In genomic region chr20:50367739-50368375, GRCh38 we compare ENCODE assay signal across 24 cellular contexts.
DNase-seq lines count a peak whose midpoint lies in the region; ATAC-seq and TF ChIP-seq lines count a peak whose summit lies in the region.
"Had no signal": no experiment of that assay in that cellular context is flagged by ENCODE, and none has a peak within 500 bp of the region (broad histone marks: within the 10 kb centered on the region; RNA-seq: fewer than 3 reads in every experiment).

No MANE protein-coding gene starts in this region.

- H3K4me1 Mint-ChIP-seq in activated CD4-positive, alpha-beta T cell treated with anti-CD3 and anti-CD28 coated beads, Interleukin-2, amount 10 ng/mL, durations not matched to agents 24 days and 14 days = peaks cover 23% of the 10 kb centered on the region
- H3K4me1 Mint-ChIP-seq in activated T-helper 1 cell treated with anti-CD3 and anti-CD28 coated beads, Interleukin-12 subunit alpha, Interleukin-12 subunit beta, Interleukin-2, Interleukin-4 antibody, amounts not matched to agents 30 ng/mL and 10 ng/mL and 1 ng/mL, durations not matched to agents 14 hours and 24 hours and 36 hours (ENCODE audit: low read depth) = peaks cover 29% of the 10 kb centered on the region
- peaks cover 11% of the 10 kb centered on the region for H3K4me1 Mint-ChIP-seq in activated CD8-positive, alpha-beta memory T cell treated with anti-CD3 and anti-CD28 coated beads, Interleukin-2, amount 10 ng/mL, durations not matched to agents 7 days and 5 days
- H3K4me1 Mint-ChIP-seq: GM23338 had no signal

- H3K36me3 ChIP-seq in BLaER1 treated with 17β-estradiol and CSF1 and Interleukin-3, amounts not matched to agents 10 nM and 100 nM = no peaks in the 10 kb centered on the region
- H3K36me3 ChIP-seq in neuronal stem cell (replicated peaks in 1 of 2; ENCODE audit: control insufficient read depth in 2 of 2, insufficient read depth in 2 of 2, low read length in 2 of 2) = no peaks in the 10 kb centered on the region
- H3K36me3 ChIP-seq: BE2C, SJSA1 had no signal

- H2BK120ac ChIP-seq in neuronal stem cell (ENCODE audit: low read depth, low read length) = no peak overlapping the region

- no peak overlapping the region for H3K4ac ChIP-seq in neuronal stem cell (ENCODE audit: low read length)

- H4K91ac ChIP-seq in neuronal stem cell (ENCODE audit: low read depth, low read length, poor library complexity) = no peak overlapping the region

- no peak overlapping the region for H3K14ac ChIP-seq in neuronal stem cell (ENCODE audit: low read length)

- H3K27me3 ChIP-seq in BLaER1 treated with 17β-estradiol and CSF1 and Interleukin-3, amounts not matched to agents 10 nM and 100 nM = no peaks in the 10 kb centered on the region
- H3K27me3 ChIP-seq in neuronal stem cell (ENCODE audit: control insufficient read depth in 3 of 3, insufficient read depth in 3 of 3, low read depth in 1 of 3, low read length in 3 of 3) = peaks cover 0 to 7% (median 0%) of the 10 kb centered on the region in 3 experiments
- H3K27me3 ChIP-seq: BE2C, SJSA1 had no signal

- no peak overlapping the region for H3K4me3 Mint-ChIP-seq in activated CD4-positive, alpha-beta T cell treated with anti-CD3 and anti-CD28 coated beads, Interleukin-2, amount 10 ng/mL, durations not matched to agents 24 days and 14 days
- H3K4me3 Mint-ChIP-seq in activated T-helper 1 cell treated with anti-CD3 and anti-CD28 coated beads, Interleukin-12 subunit alpha, Interleukin-12 subunit beta, Interleukin-2, Interleukin-4 antibody, amounts not matched to agents 30 ng/mL and 10 ng/mL and 1 ng/mL, durations not matched to agents 14 hours and 24 hours and 36 hours = no peak overlapping the region
- H3K4me3 Mint-ChIP-seq in activated CD8-positive, alpha-beta memory T cell treated with anti-CD3 and anti-CD28 coated beads, Interleukin-2, amount 10 ng/mL, durations not matched to agents 7 days and 5 days = no peak overlapping the region
- H3K4me3 Mint-ChIP-seq: CD4-positive, CD25-positive, alpha-beta regulatory T cell; GM23338; H9 had no signal

- H4K20me1 ChIP-seq in BLaER1 treated with 17β-estradiol and CSF1 and Interleukin-3, amounts not matched to agents 10 nM and 100 nM = no peaks in the 10 kb centered on the region

- no peak overlapping the region; a peak in 3 of 22 replicates for H3K9ac ChIP-seq in BLaER1 treated with 17β-estradiol and CSF1 and Interleukin-3, amounts not matched to agents 10 nM and 100 nM
- H3K9ac ChIP-seq in neuronal stem cell (ENCODE audit: low read depth, low read length, poor library complexity) = no peak overlapping the region

- no peak overlapping the region for H3K18ac ChIP-seq in neuronal stem cell (ENCODE audit: low read length)

- peaks cover 40 to 93% (median 79%) of the 10 kb centered on the region in 10 experiments for H3K4me1 ChIP-seq in BLaER1 treated with 17β-estradiol and CSF1 and Interleukin-3, amounts not matched to agents 10 nM and 100 nM
- peaks cover 0 to 3% of the 10 kb centered on the region in 2 donors for H3K4me1 ChIP-seq in neuronal stem cell (ENCODE audit: control insufficient read depth in 2 of 2, insufficient read depth in 1 of 2, low read depth in 1 of 2, low read length in 2 of 2)

- no CpG with 5 or more reads among the region's 9 CpGs for WGBS in neuronal stem cell (ENCODE audit: extremely low coverage in 2 of 2, insufficient read length in 2 of 2, insufficient replicate concordance in 1 of 2), 2 donors

- H3K27ac Mint-ChIP-seq in activated CD4-positive, alpha-beta T cell treated with anti-CD3 and anti-CD28 coated beads, Interleukin-2, amount 10 ng/mL, durations not matched to agents 24 days and 14 days = peak overlapping the region; percentile 63
- H3K27ac Mint-ChIP-seq in activated T-helper 1 cell treated with anti-CD3 and anti-CD28 coated beads, Interleukin-12 subunit alpha, Interleukin-12 subunit beta, Interleukin-2, Interleukin-4 antibody, amounts not matched to agents 30 ng/mL and 10 ng/mL and 1 ng/mL, durations not matched to agents 14 hours and 24 hours and 36 hours = peak overlapping the region; percentile 9
- H3K27ac Mint-ChIP-seq in activated CD8-positive, alpha-beta memory T cell treated with anti-CD3 and anti-CD28 coated beads, Interleukin-2, amount 10 ng/mL, durations not matched to agents 7 days and 5 days = no peak overlapping the region
- H3K27ac Mint-ChIP-seq: CD4-positive, CD25-positive, alpha-beta regulatory T cell; GM23338 had no signal

- H3K36me3 Mint-ChIP-seq in activated CD4-positive, alpha-beta T cell treated with anti-CD3 and anti-CD28 coated beads, Interleukin-2, amount 10 ng/mL, durations not matched to agents 24 days and 14 days (ENCODE audit: low read depth) = no peaks in the 10 kb centered on the region
- H3K36me3 Mint-ChIP-seq in activated T-helper 1 cell treated with anti-CD3 and anti-CD28 coated beads, Interleukin-12 subunit alpha, Interleukin-12 subunit beta, Interleukin-2, Interleukin-4 antibody, amounts not matched to agents 30 ng/mL and 10 ng/mL and 1 ng/mL, durations not matched to agents 14 hours and 24 hours and 36 hours (ENCODE audit: low read depth) = no peaks in the 10 kb centered on the region
- no peaks in the 10 kb centered on the region for H3K36me3 Mint-ChIP-seq in activated CD8-positive, alpha-beta memory T cell treated with anti-CD3 and anti-CD28 coated beads, Interleukin-2, amount 10 ng/mL, durations not matched to agents 7 days and 5 days
- H3K36me3 Mint-ChIP-seq: CD4-positive, CD25-positive, alpha-beta regulatory T cell had no signal

- TF ChIP-seq CTCF in GM10266 (IDR thresholded peaks at IDR 0.05; ENCODE audit: control insufficient read depth, insufficient read depth, low read depth, missing control alignments) = no peak

- H3K23ac ChIP-seq in neuronal stem cell (ENCODE audit: low read depth, low read length, poor library complexity) = no peak overlapping the region

- peaks cover 0 to 5% (median 0%) of the 10 kb centered on the region in 11 experiments; a peak in 1 of 22 replicates for H3K9me3 ChIP-seq in BLaER1 treated with 17β-estradiol and CSF1 and Interleukin-3, amounts not matched to agents 10 nM and 100 nM (replicated peaks in 1 of 11)
- no peaks in the 10 kb centered on the region for H3K9me3 ChIP-seq in neuronal stem cell (replicated peaks in 1 of 2; ENCODE audit: control insufficient read depth in 2 of 2, insufficient read depth in 1 of 2, low read depth in 1 of 2, low read length in 2 of 2)
- H3K9me3 ChIP-seq: BE2C, SJSA1 had no signal

- intact Hi-C loops in activated CD4-positive, alpha-beta T cell treated with anti-CD3 and anti-CD28 coated beads, Interleukin-2, amount 10 ng/mL, durations not matched to agents 24 days and 14 days (cut with micrococcal nuclease) = no loop called here
- intact Hi-C loops in activated T-helper 1 cell treated with anti-CD3 and anti-CD28 coated beads, Interleukin-12 subunit alpha, Interleukin-12 subunit beta, Interleukin-2, Interleukin-4 antibody, amounts not matched to agents 30 ng/mL and 10 ng/mL and 1 ng/mL, durations not matched to agents 14 hours and 24 hours and 36 hours (cut with micrococcal nuclease) = loop anchor here (2.0 kb wide), 1 partner anchor 29 kb away; no protein-coding TSS in a partner anchor

- H3K4me3 ChIP-seq in BLaER1 treated with 17β-estradiol and CSF1 and Interleukin-3, amounts not matched to agents 10 nM and 100 nM = no peak overlapping the region
- no peak overlapping the region for H3K4me3 ChIP-seq in neuronal stem cell (ENCODE audit: low read length in 2 of 2)
- H3K4me3 ChIP-seq: GM23338, K562, PC-9, SJSA1 had no signal

- peak overlapping the region in 8 of 11 experiments; percentile 65 to 82 (median 75); a peak in 14 of 22 replicates for H3K27ac ChIP-seq in BLaER1 treated with 17β-estradiol and CSF1 and Interleukin-3, amounts not matched to agents 10 nM and 100 nM
- no peak overlapping the region for H3K27ac ChIP-seq in neuronal stem cell (replicated peaks; ENCODE audit: low read length)
- H3K27ac ChIP-seq: 22Rv1, PC-9, SJSA1 had no signal

- H3K9me3 Mint-ChIP-seq in activated CD4-positive, alpha-beta T cell treated with anti-CD3 and anti-CD28 coated beads, Interleukin-2, amount 10 ng/mL, durations not matched to agents 24 days and 14 days = peaks cover 4% of the 10 kb centered on the region
- no peaks in the 10 kb centered on the region for H3K9me3 Mint-ChIP-seq in activated T-helper 1 cell treated with anti-CD3 and anti-CD28 coated beads, Interleukin-12 subunit alpha, Interleukin-12 subunit beta, Interleukin-2, Interleukin-4 antibody, amounts not matched to agents 30 ng/mL and 10 ng/mL and 1 ng/mL, durations not matched to agents 14 hours and 24 hours and 36 hours
- H3K9me3 Mint-ChIP-seq in activated CD8-positive, alpha-beta memory T cell treated with anti-CD3 and anti-CD28 coated beads, Interleukin-2, amount 10 ng/mL, durations not matched to agents 7 days and 5 days (ENCODE audit: low read depth) = no peaks in the 10 kb centered on the region
- H3K9me3 Mint-ChIP-seq: GM23338, H9 had no signal

- H3K79me1 ChIP-seq in neuronal stem cell (ENCODE audit: low read depth, low read length) = no peaks in the 10 kb centered on the region

- CTCF ChIA-PET in activated CD8-positive, alpha-beta memory T cell treated with anti-CD3 and anti-CD28 coated beads, Interleukin-2, amount 10 ng/mL, durations not matched to agents 7 days and 5 days (lab: Charles Lee) = interaction anchor here (1.2 kb wide), 1 partner anchor 96 kb away, joined by 4 read pairs; no protein-coding TSS in a partner anchor

- H2AFZ ChIP-seq in neuronal stem cell (ENCODE audit: low read length) = no peak overlapping the region
- H2AFZ ChIP-seq: GM23338, PC-9 had no signal

- peak overlapping the region; percentile 50 for H2BK15ac ChIP-seq in neuronal stem cell (ENCODE audit: low read length)

- H4K8ac ChIP-seq in neuronal stem cell (ENCODE audit: low read depth, low read length) = no peak overlapping the region

- peaks cover 12% of the 10 kb centered on the region for H3K27me3 Mint-ChIP-seq in activated CD4-positive, alpha-beta T cell treated with anti-CD3 and anti-CD28 coated beads, Interleukin-2, amount 10 ng/mL, durations not matched to agents 24 days and 14 days
- H3K27me3 Mint-ChIP-seq in activated T-helper 1 cell treated with anti-CD3 and anti-CD28 coated beads, Interleukin-12 subunit alpha, Interleukin-12 subunit beta, Interleukin-2, Interleukin-4 antibody, amounts not matched to agents 30 ng/mL and 10 ng/mL and 1 ng/mL, durations not matched to agents 14 hours and 24 hours and 36 hours (ENCODE audit: insufficient read depth) = peaks cover 7% of the 10 kb centered on the region
- H3K27me3 Mint-ChIP-seq in activated CD8-positive, alpha-beta memory T cell treated with anti-CD3 and anti-CD28 coated beads, Interleukin-2, amount 10 ng/mL, durations not matched to agents 7 days and 5 days = peaks cover 39% of the 10 kb centered on the region

- peak overlapping the region in 9 of 11 experiments; percentile 67 to 84 (median 77); a peak in 13 of 22 replicates for H3K4me2 ChIP-seq in BLaER1 treated with 17β-estradiol and CSF1 and Interleukin-3, amounts not matched to agents 10 nM and 100 nM
- no peak overlapping the region for H3K4me2 ChIP-seq in neuronal stem cell (ENCODE audit: insufficient read depth, low read length, poor library complexity, severe bottlenecking)
- H3K4me2 ChIP-seq: GM23338 had no signal

- no peak overlapping the region for H2AK5ac ChIP-seq in neuronal stem cell (ENCODE audit: low read depth, low read length)

- H2BK12ac ChIP-seq in neuronal stem cell (ENCODE audit: low read length) = no peak overlapping the region

- no peak overlapping the region for H2BK5ac ChIP-seq in neuronal stem cell (ENCODE audit: low read length)

- no peak for ATAC-seq in activated CD8-positive, alpha-beta memory T cell treated with anti-CD3 and anti-CD28 coated beads, Interleukin-2, amount 10 ng/mL, durations not matched to agents 7 days and 5 days
- ATAC-seq: GM23338, K562 had no signal

- no peak for DNase-seq in activated CD4-positive, alpha-beta T cell treated with anti-CD3 and anti-CD28 coated beads, Interleukin-2, amount 10 ng/mL, durations not matched to agents 24 days and 14 days
- no peak for DNase-seq in activated CD4-positive, alpha-beta T cell treated with anti-CD3 and anti-CD28 coated beads for 4 hours
- no peak for DNase-seq in activated T-helper 1 cell treated with anti-CD3 and anti-CD28 coated beads, Interleukin-12 subunit alpha, Interleukin-12 subunit beta, Interleukin-2, Interleukin-4 antibody, amounts not matched to agents 30 ng/mL and 10 ng/mL and 1 ng/mL, durations not matched to agents 14 hours and 24 hours and 36 hours (ENCODE audit: low spot score)
- no peak for DNase-seq in neuronal stem cell (ENCODE audit: low spot score)
- DNase-seq in NCI-H2196 (lab: John Stamatoyannopoulos, UW; ENCODE audit: unreplicated experiment) = no peak
- DNase-seq in activated CD8-positive, alpha-beta memory T cell treated with anti-CD3 and anti-CD28 coated beads, Interleukin-2, amount 10 ng/mL, durations not matched to agents 7 days and 5 days = no peak
- no peak for DNase-seq in GM10266 (ENCODE audit: extremely low spot score)
- DNase-seq: ACHN; BE2C; CD4-positive, CD25-positive, alpha-beta regulatory T cell; H9; MV-4-11; NCI-H1105; NCI-H1436 treated with DMSO at 0.1 percent for 48 hours; NCI-H1930; NCI-H2107; NCI-H526 treated with DMSO at 0.1 percent for 48 hours; PC-9; Right ventricle myocardium superior had no signal
